In genomic region chr12:117105902-117106301, GRCh38 we compare ENCODE assay signal across 1 cellular context.
TF ChIP-seq lines count a peak whose summit lies in the region.

No MANE protein-coding gene starts in this region.

TF ChIP-seq in K562, 482 proteins besides CTCF, POLR2A, EP300 and RAD21 (continued from another document):
- TF ChIP-seq ZHX1 (conservative IDR thresholded peaks at IDR 0.05; ENCODE audit: low read length): no peak
- TF ChIP-seq SNIP1 (IDR thresholded peaks at IDR 0.05; ENCODE audit: low read depth): no peak
- peak; percentile 54; the same call in 1 of the 2 replicates for TF ChIP-seq ZEB2 (IDR thresholded peaks at IDR 0.05)
- peak; percentile 72; the same call in 1 of the 2 replicates for TF ChIP-seq LEF1 (IDR thresholded peaks at IDR 0.05)
- TF ChIP-seq ZNF253 (CRISPR knock-in tag; conservative IDR thresholded peaks at IDR 0.05): no peak
- no peak for TF ChIP-seq MCM3 (IDR thresholded peaks at IDR 0.05)
- TF ChIP-seq ATF7 (IDR thresholded peaks at IDR 0.05): peak; percentile 47; the same call in 1 of the 2 replicates
- no peak for TF ChIP-seq SMAD2 (IDR thresholded peaks at IDR 0.05; ENCODE audit: low read depth, low read length)
